9 cellular contexts compared by ENCODE assay signal in genomic region chr4:82797048-82797590, GRCh38. TPM values are rescaled to one million over a fixed set of nuclear protein-coding genes. Genes with fewer than 3 reads are reported as not detected.
A peak's percentile ranks its signal among the peaks of the same experiment; 100 is the strongest.
DNase-seq lines count a peak whose midpoint lies in the region; ATAC-seq lines count a peak whose summit lies in the region.
"Had no signal": no experiment of that assay in that cellular context is flagged by ENCODE, and none has a peak within 500 bp of the region (broad histone marks: within the 10 kb centered on the region; RNA-seq: fewer than 3 reads in every experiment).

No MANE protein-coding gene starts in this region.

- H3K36me3 ChIP-seq in skeletal muscle tissue (ENCODE audit: control insufficient read depth in 3 of 3, insufficient read depth in 3 of 3, low read length in 3 of 3), result no peaks in the 10 kb centered on the region

- peaks cover 58% of the 10 kb centered on the region for H3K27me3 Mint-ChIP-seq in T-helper 17 cell

- peak overlapping the region; percentile 86 for H3K4me3 Mint-ChIP-seq in T-helper 17 cell

- ATAC-seq in T-helper 17 cell (no peak), HG02840 (IDR thresholded peaks at IDR 0.05; ENCODE audit: low FRiP score, unreplicated experiment) (no peak), GM21367 (IDR thresholded peaks at IDR 0.05; ENCODE audit: unreplicated experiment) (no peak), HG03378 (IDR thresholded peaks at IDR 0.05; ENCODE audit: unreplicated experiment) (no peak)

- H3K4me1 Mint-ChIP-seq in T-helper 17 cell, result peaks cover 18% of the 10 kb centered on the region

- peaks cover 4 to 28% (median 23%) of the 10 kb centered on the region in 3 donors for H3K27me3 ChIP-seq in skeletal muscle tissue (ENCODE audit: control insufficient read depth in 3 of 3, insufficient read depth in 3 of 3, low read length in 3 of 3)

- no peaks in the 10 kb centered on the region for H3K9me3 ChIP-seq in T-helper 17 cell (ENCODE audit: control insufficient read depth, low read length, poor library complexity, severe bottlenecking)
- H3K9me3 ChIP-seq in skeletal muscle tissue (ENCODE audit: control insufficient read depth in 3 of 3, low read length in 3 of 3), result no peaks in the 10 kb centered on the region

- H3K4me1 ChIP-seq in skeletal muscle tissue (ENCODE audit: control insufficient read depth in 3 of 3, insufficient read depth in 3 of 3, low read length in 3 of 3), result peaks cover 10 to 20% (median 19%) of the 10 kb centered on the region in 3 donors

- no peak overlapping the region for H3K27ac ChIP-seq in skeletal muscle tissue (ENCODE audit: low read depth, low read length)
- H3K27ac ChIP-seq: VCaP had no signal

- DNase-seq in NCI-H146 (lab: John Stamatoyannopoulos, UW), result peak; percentile 8
- DNase-seq in NCI-H146 treated with DMSO at 0.1 percent for 48 hours (lab: John Stamatoyannopoulos, UW; ENCODE audit: unreplicated experiment), result no peak
- DNase-seq in T-helper 17 cell, result no peak
- peak; percentile 68 for DNase-seq in globus pallidus (ENCODE audit: low spot score)

- peak overlapping the region in 2 of 3 donors; percentile 57 to 66 for H3K4me3 ChIP-seq in skeletal muscle tissue (ENCODE audit: low read length in 3 of 3)

- peak overlapping the region; percentile 6 for H3K27ac Mint-ChIP-seq in T-helper 17 cell

- no peaks in the 10 kb centered on the region for H3K36me3 Mint-ChIP-seq in T-helper 17 cell (ENCODE audit: low read depth)

- peak overlapping the region in 1 of 3 donors; percentile 14 for H3K9ac ChIP-seq in skeletal muscle tissue (ENCODE audit: low read depth in 1 of 3, low read length in 3 of 3)

RNA-seq across cellular contexts. Expression of gene SCD5, which starts 1.5 kb away (rescaled TPM):
- total RNA-seq in T-helper 17 cell, result under 1 TPM; 0.60 to 0.65 TPM
- 9.4 TPM for total RNA-seq in skeletal muscle tissue

Comparison
In these comparisons a context has a peak if more than half of its experiments do, and no peak if none do; other contexts are left out.
1. DNase-seq: peak in NCI-H146 (single experiment) and globus pallidus (single experiment); none in NCI-H146 treated with DMSO at 0.1 percent for 48 hours (single experiment) and T-helper 17 cell (0 of 3).